Comparison of ENCODE assay signal across 10 cellular contexts in genomic region chr12:113186666-113187325, GRCh38. TPM values are rescaled to one million over a fixed set of nuclear protein-coding genes. Genes with fewer than 3 reads are reported as not detected.
A peak's percentile ranks its signal among the peaks of the same experiment; 100 is the strongest.
DNase-seq lines count a peak whose midpoint lies in the region; ATAC-seq and TF ChIP-seq lines count a peak whose summit lies in the region.
"Had no signal": no experiment of that assay in that cellular context is flagged by ENCODE, and none has a peak within 500 bp of the region (broad histone marks: within the 10 kb centered on the region; RNA-seq: fewer than 3 reads in every experiment).

No MANE protein-coding gene starts in this region.

- intact Hi-C loops in esophagus squamous epithelium (cut with DNase I), result no loop called here

- H3K36me3 ChIP-seq in Peyer's patch (peaks cover 0 to 22% (median 0%) of the 10 kb centered on the region in 3 donors), esophagus squamous epithelium (peaks cover 7 to 49% (median 8%) of the 10 kb centered on the region in 3 donors), rectal smooth muscle tissue (ENCODE audit: control insufficient read depth, insufficient read depth, low read length) (peaks cover under 1% of the 10 kb centered on the region)

- peak in 2 of 3 donors; percentile 67 to 68 for DNase-seq in Peyer's patch
- DNase-seq in esophagus squamous epithelium (lab: John Stamatoyannopoulos, UW), result no peak
- DNase-seq in HCEC 1CT, result no peak
- DNase-seq in caudate nucleus (lab: John Stamatoyannopoulos, UW), result no peak
- no peak for DNase-seq in stimulated activated CD4-positive, alpha-beta T cell treated with anti-CD3 and anti-CD28 coated beads, Interleukin-15, amount 100 ng/mL, for 24 hours
- DNase-seq: stimulated activated CD4-positive, alpha-beta T cell treated with anti-CD3 and anti-CD28 coated beads, Interleukin-4, amount 100 ng/mL, for 24 hours had no signal

- peak in 1 of 2 donors; percentile 16 for TF ChIP-seq POLR2A in Peyer's patch (IDR thresholded peaks at IDR 0.05)
- TF ChIP-seq POLR2A in esophagus squamous epithelium (IDR thresholded peaks at IDR 0.05), result no peak

- WGBS in esophagus squamous epithelium, 2 donors, result 95 to 100% methylated on average over 1 to 4 of the region's 16 CpGs

- H3K4me1 ChIP-seq in Peyer's patch (peaks cover 0 to 20% (median 17%) of the 10 kb centered on the region in 4 donors), esophagus squamous epithelium (peaks cover 17 to 54% (median 33%) of the 10 kb centered on the region in 3 donors), rectal smooth muscle tissue (ENCODE audit: control insufficient read depth, insufficient read depth, low read length) (peaks cover 7% of the 10 kb centered on the region)

- no peaks in the 10 kb centered on the region for H3K9me3 ChIP-seq in Peyer's patch
- no peaks in the 10 kb centered on the region for H3K9me3 ChIP-seq in esophagus squamous epithelium

- ATAC-seq in HG03039 (IDR thresholded peaks at IDR 0.05; ENCODE audit: unreplicated experiment), result no peak

- no peak overlapping the region for H3K9ac ChIP-seq in rectal smooth muscle tissue (ENCODE audit: low read length)

- H3K27ac ChIP-seq in Peyer's patch (peak overlapping the region in 2 of 4 donors; percentile 89 to 95), esophagus squamous epithelium (peak overlapping the region; percentile 17 to 96 (median 96)), rectal smooth muscle tissue (ENCODE audit: low read depth, low read length) (no peak overlapping the region), caudate nucleus (ENCODE audit: low read depth, low read length) (no peak overlapping the region)
- H3K27ac ChIP-seq: epithelial cell of prostate had no signal

- H3K4me3 ChIP-seq in GM08714 (ENCODE audit: low read length) (peak overlapping the region; percentile 74; the same call in 1 of the 2 replicates), Peyer's patch (peak overlapping the region in 2 of 4 donors; percentile 67 to 86), esophagus squamous epithelium (peak overlapping the region in 3 of 4 donors; percentile 77 to 98 (median 96)), rectal smooth muscle tissue (ENCODE audit: low read length) (peak overlapping the region; percentile 12)

- no peak for TF ChIP-seq CTCF in Peyer's patch (IDR thresholded peaks at IDR 0.05)
- TF ChIP-seq CTCF in esophagus squamous epithelium (IDR thresholded peaks at IDR 0.05), result no peak

- H3K27me3 ChIP-seq in Peyer's patch, result no peaks in the 10 kb centered on the region
- H3K27me3 ChIP-seq in esophagus squamous epithelium, result no peaks in the 10 kb centered on the region
- no peaks in the 10 kb centered on the region for H3K27me3 ChIP-seq in rectal smooth muscle tissue (ENCODE audit: control insufficient read depth, insufficient read depth, low read length)

RNA-seq across cellular contexts. Expression of gene RITA1, which starts 1.3 kb away (rescaled TPM):
- total RNA-seq in Peyer's patch (10 to 100 TPM in 3 of 4 donors, 1 to 10 TPM in 1; 5.0 to 36.6 (median 33.4) TPM), esophagus squamous epithelium (10 to 100 TPM; 17.0 to 30.0 (median 20.3) TPM)

RNA-seq across cellular contexts. Expression of gene DDX54, which starts 1.5 kb away (rescaled TPM):
- total RNA-seq in Peyer's patch, result 100 to 1,000 TPM in 1 of 4 donors, 10 to 100 TPM in 3; 62.0 to 126 (median 66.5) TPM
- 10 to 100 TPM; 35.3 to 80.5 (median 65.2) TPM for total RNA-seq in esophagus squamous epithelium

RNA-seq across cellular contexts. Expression of gene TPCN1, which starts 34.5 kb away (rescaled TPM):
- total RNA-seq in Peyer's patch, result 100 to 1,000 TPM in 3 of 4 donors, 10 to 100 TPM in 1; 66.7 to 199 (median 112) TPM
- total RNA-seq in esophagus squamous epithelium, result 10 to 100 TPM; 15.5 to 48.8 (median 34.5) TPM

RNA-seq across cellular contexts. Expression of gene CFAP73, which starts 37.3 kb away (rescaled TPM):
- total RNA-seq in Peyer's patch (not detected), esophagus squamous epithelium (under 1 TPM in 1 of 4 donors, not detected in 3; 0.26 TPM)

RNA-seq across cellular contexts. Expression of gene RASAL1, which starts 51.2 kb away (rescaled TPM):
- total RNA-seq in Peyer's patch (1 to 10 TPM in 3 of 4 donors, under 1 TPM in 1; 0.85 to 4.4 (median 3.9) TPM), esophagus squamous epithelium (10 to 100 TPM; 17.4 to 98.7 (median 56.6) TPM)

Comparison
In these comparisons a context has a peak if more than half of its experiments do, and no peak if none do; other contexts are left out.
1. DNase-seq: peak in Peyer's patch (2 of 3); none in esophagus squamous epithelium (single experiment), HCEC 1CT (single experiment), caudate nucleus (0 of 61) and stimulated activated CD4-positive, alpha-beta T cell treated with anti-CD3 and anti-CD28 coated beads, Interleukin-15, amount 100 ng/mL, for 24 hours (single experiment).
2. H3K27ac ChIP-seq: peak in esophagus squamous epithelium (4 of 4); none in rectal smooth muscle tissue (single experiment) and caudate nucleus (single experiment).